ENCODE assay signal across 32 cellular contexts in the genomic region with DNA sequence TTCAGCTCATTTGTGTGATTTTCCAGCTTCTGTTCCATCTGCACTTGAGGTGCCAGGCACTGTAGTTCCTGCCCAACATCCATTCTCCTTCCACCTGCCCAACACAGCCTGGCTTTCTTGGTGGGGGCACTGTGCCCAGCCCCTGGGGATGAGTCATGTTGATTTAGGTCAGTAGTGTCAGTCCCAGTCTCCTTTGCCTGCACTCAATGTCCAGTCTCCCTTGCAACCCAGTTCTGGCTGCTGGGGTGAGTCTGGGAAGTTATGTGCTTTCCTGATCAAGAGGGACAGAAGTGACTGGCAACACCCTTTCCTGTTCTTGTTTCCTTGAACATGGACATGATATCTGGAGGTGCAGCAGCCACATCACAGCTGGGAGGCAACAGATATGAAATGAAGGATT. TPM values are rescaled to one million over a fixed set of nuclear protein-coding genes. Genes with fewer than 3 reads are reported as not detected.
"Had no signal": no experiment of that assay in that cellular context is flagged by ENCODE, and none has a peak within 500 bp of the region (broad histone marks: within the 10 kb centered on the region; RNA-seq: fewer than 3 reads in every experiment).

No MANE protein-coding gene starts in this region.

- H3K36me3 Mint-ChIP-seq: activated naive CD4-positive, alpha-beta T cell treated with anti-CD3 and anti-CD28 coated beads, Interleukin-2, amount 10 ng/mL, durations not matched to agents 7 days and 5 days; activated naive CD8-positive, alpha-beta T cell had no signal

- H3K27ac Mint-ChIP-seq: activated CD4-positive, alpha-beta memory T cell treated with anti-CD3 and anti-CD28 coated beads, Interleukin-2, amount 10 ng/mL, durations not matched to agents 7 days and 5 days; activated CD4-positive, alpha-beta T cell treated with anti-CD3 and anti-CD28 coated beads, Interleukin-2, amount 10 ng/mL, durations not matched to agents 7 days and 5 days; activated naive CD4-positive, alpha-beta T cell treated with anti-CD3 and anti-CD28 coated beads, Interleukin-2, amount 10 ng/mL, durations not matched to agents 7 days and 5 days; activated naive CD8-positive, alpha-beta T cell; activated T-cell treated with anti-CD3 and anti-CD28 coated beads, Interleukin-2, amount 50 U/mL, for 24 hours; activated T-cell treated with anti-CD3 and anti-CD28 coated beads, Interleukin-2, amount 50 U/mL, for 72 hours; dendritic cell treated with granulocyte-macrophage colony-stimulating factor and Interleukin-4, amounts not matched to agents 40 ng/mL and 50 ng/mL, for 4 days; endodermal cell; T-helper 17 cell; T-helper 2 cell treated with Interferon-gamma antibody and Interleukin-4, amounts not matched to agents 5 μg/mL and 100 μg/mL, for 36 hours had no signal

- H3K4me3 ChIP-seq: coronary artery, dorsolateral prefrontal cortex, esophagus muscularis mucosa had no signal

- H3K27ac ChIP-seq: brain microvascular endothelial cell, coronary artery, dorsolateral prefrontal cortex, esophagus muscularis mucosa, foreskin keratinocyte had no signal

- H3K4me1 ChIP-seq: foreskin keratinocyte had no signal

- ATAC-seq: activated T-cell treated with anti-CD3 and anti-CD28 coated beads, Interleukin-2, amount 50 U/mL, for 72 hours; foreskin keratinocyte; T-helper 17 cell had no signal

- H3K27me3 Mint-ChIP-seq: activated naive CD4-positive, alpha-beta T cell treated with anti-CD3 and anti-CD28 coated beads, Interleukin-2, amount 10 ng/mL, durations not matched to agents 7 days and 5 days; dendritic cell treated with granulocyte-macrophage colony-stimulating factor and Interleukin-4, amounts not matched to agents 40 ng/mL and 50 ng/mL, for 4 days had no signal

- H3K27me3 ChIP-seq: brain microvascular endothelial cell, esophagus muscularis mucosa had no signal

- H3K4me3 Mint-ChIP-seq: activated CD4-positive, alpha-beta memory T cell treated with anti-CD3 and anti-CD28 coated beads, Interleukin-2, amount 10 ng/mL, durations not matched to agents 7 days and 5 days; activated CD4-positive, alpha-beta T cell treated with anti-CD3 and anti-CD28 coated beads, Interleukin-2, amount 10 ng/mL, durations not matched to agents 7 days and 5 days; activated naive CD4-positive, alpha-beta T cell treated with anti-CD3 and anti-CD28 coated beads, Interleukin-2, amount 10 ng/mL, durations not matched to agents 7 days and 5 days; activated naive CD8-positive, alpha-beta T cell; activated T-cell treated with anti-CD3 and anti-CD28 coated beads, Interleukin-2, amount 50 U/mL, for 24 hours; activated T-cell treated with anti-CD3 and anti-CD28 coated beads, Interleukin-2, amount 50 U/mL, for 72 hours; central memory CD8-positive, alpha-beta T cell; dendritic cell treated with granulocyte-macrophage colony-stimulating factor and Interleukin-4, amounts not matched to agents 40 ng/mL and 50 ng/mL, for 4 days; endodermal cell; T-helper 17 cell; T-helper 2 cell treated with Interferon-gamma antibody and Interleukin-4, amounts not matched to agents 5 μg/mL and 100 μg/mL, for 36 hours had no signal

- FAIRE-seq: astrocyte had no signal

- DNase-seq: activated CD4-positive, alpha-beta memory T cell treated with anti-CD3 and anti-CD28 coated beads, Interleukin-2, amount 10 ng/mL, durations not matched to agents 7 days and 5 days; activated CD4-positive, alpha-beta T cell treated with anti-CD3 and anti-CD28 coated beads for 1 hour; activated CD4-positive, alpha-beta T cell treated with anti-CD3 and anti-CD28 coated beads for 4 hours; activated CD4-positive, alpha-beta T cell treated with anti-CD3 and anti-CD28 coated beads, Interleukin-2, amount 10 ng/mL, durations not matched to agents 7 days and 5 days; activated CD4-positive, alpha-beta T cell treated with anti-CD3 and anti-CD28 coated beads, Interleukin-2, amount 50 U/mL, for 4 hours; activated CD8-positive, alpha-beta memory T cell treated with anti-CD3 and anti-CD28 coated beads, Interleukin-2, amount 50 U/mL, for 48 hours; activated gamma-delta T cell; activated naive CD4-positive, alpha-beta T cell; activated naive CD4-positive, alpha-beta T cell treated with anti-CD3 and anti-CD28 coated beads, Interleukin-2, amount 10 ng/mL, durations not matched to agents 7 days and 5 days; activated T-cell treated with anti-CD3 and anti-CD28 coated beads for 4 hours; activated T-cell treated with anti-CD3 and anti-CD28 coated beads, Interleukin-2, amount 50 U/mL, for 24 hours; activated T-cell treated with anti-CD3 and anti-CD28 coated beads, Interleukin-2, amount 50 U/mL, for 72 hours; amniotic stem cell; anterior cingulate cortex; brain microvascular endothelial cell; dorsolateral prefrontal cortex; effector memory CD4-positive, alpha-beta T cell; endodermal cell; erythroblast; foreskin keratinocyte; T-helper 1 cell; T-helper 17 cell; T1000 had no signal

- H3K36me3 ChIP-seq: brain microvascular endothelial cell, esophagus muscularis mucosa had no signal

- H3K4me1 Mint-ChIP-seq: activated CD4-positive, alpha-beta memory T cell treated with anti-CD3 and anti-CD28 coated beads, Interleukin-2, amount 10 ng/mL, durations not matched to agents 7 days and 5 days; activated CD4-positive, alpha-beta T cell treated with anti-CD3 and anti-CD28 coated beads, Interleukin-2, amount 10 ng/mL, durations not matched to agents 7 days and 5 days; activated naive CD4-positive, alpha-beta T cell treated with anti-CD3 and anti-CD28 coated beads, Interleukin-2, amount 10 ng/mL, durations not matched to agents 7 days and 5 days; central memory CD8-positive, alpha-beta T cell; endodermal cell; T-helper 17 cell had no signal

RNA-seq across cellular contexts. Expression of a gene that starts 1.5 kb away (rescaled TPM):
- total RNA-seq: activated CD4-positive, alpha-beta memory T cell treated with anti-CD3 and anti-CD28 coated beads, Interleukin-2, amount 10 ng/mL, durations not matched to agents 7 days and 5 days; activated CD4-positive, alpha-beta T cell treated with anti-CD3 and anti-CD28 coated beads, Interleukin-2, amount 10 ng/mL, durations not matched to agents 7 days and 5 days; activated T-cell treated with anti-CD3 and anti-CD28 coated beads, Interleukin-2, amount 50 U/mL, for 72 hours; astrocyte; bronchial epithelial cell; endodermal cell; esophagus muscularis mucosa; foreskin keratinocyte; T-helper 17 cell had no signal
- polyA plus RNA-seq: adipose tissue, foreskin keratinocyte had no signal
